ENCODE assay signal across 17 cellular contexts in genomic region chr5:146249801-146250200, GRCh38. TPM values are rescaled to one million over a fixed set of nuclear protein-coding genes. Genes with fewer than 3 reads are reported as not detected.
DNase-seq lines count a peak whose midpoint lies in the region; ATAC-seq and TF ChIP-seq lines count a peak whose summit lies in the region.
"Had no signal": no experiment of that assay in that cellular context is flagged by ENCODE, and none has a peak within 500 bp of the region (broad histone marks: within the 10 kb centered on the region; RNA-seq: fewer than 3 reads in every experiment).

No MANE protein-coding gene starts in this region.

- TF ChIP-seq CTCF in SU-DHL-6 (IDR thresholded peaks at IDR 0.05; ENCODE audit: insufficient read depth, low read length, poor library complexity, severe bottlenecking): no peak
- TF ChIP-seq CTCF in CD14-positive monocyte (IDR thresholded peaks at IDR 0.05): no peak

- H3K4me1 Mint-ChIP-seq in CD14-positive monocyte: no peaks in the 10 kb centered on the region
- H3K4me1 Mint-ChIP-seq in activated CD4-positive, alpha-beta memory T cell treated with anti-CD3 and anti-CD28 coated beads, Interleukin-2, amount 10 ng/mL, durations not matched to agents 7 days and 5 days: peaks cover 20% of the 10 kb centered on the region

- POLR2A ChIA-PET in activated CD4-positive, alpha-beta memory T cell treated with anti-CD3 and anti-CD28 coated beads, Interleukin-2, amount 10 ng/mL, durations not matched to agents 7 days and 5 days (lab: Charles Lee): no interaction called here

- ATAC-seq in GM18502 (IDR thresholded peaks at IDR 0.05; ENCODE audit: poor library complexity, unreplicated experiment) (peak; percentile 76), GM21528 (IDR thresholded peaks at IDR 0.05; ENCODE audit: low FRiP score, unreplicated experiment) (peak; percentile 59), HG03442 (IDR thresholded peaks at IDR 0.05; ENCODE audit: unreplicated experiment) (peak; percentile 68), GM18873 (IDR thresholded peaks at IDR 0.05; ENCODE audit: low FRiP score, unreplicated experiment) (no peak)
- ATAC-seq: naive thymus-derived CD8-positive, alpha-beta T cell; psoas muscle had no signal

- CTCF ChIA-PET in activated CD4-positive, alpha-beta memory T cell treated with anti-CD3 and anti-CD28 coated beads, Interleukin-2, amount 10 ng/mL, durations not matched to agents 7 days and 5 days (lab: Charles Lee): interaction anchor here (0.9 to 1.0 kb wide), 2 partner anchors 9 to 36 kb away, joined by 3 to 4 read pairs; no protein-coding TSS in a partner anchor

- H3K4me3 Mint-ChIP-seq in CD14-positive monocyte: no peak overlapping the region
- H3K4me3 Mint-ChIP-seq in activated CD4-positive, alpha-beta memory T cell treated with anti-CD3 and anti-CD28 coated beads, Interleukin-2, amount 10 ng/mL, durations not matched to agents 7 days and 5 days: no peak overlapping the region
- H3K4me3 Mint-ChIP-seq: naive thymus-derived CD8-positive, alpha-beta T cell had no signal

- no peaks in the 10 kb centered on the region for H3K27me3 ChIP-seq in SU-DHL-6 (ENCODE audit: low read length)
- H3K27me3 ChIP-seq: SJCRH30 had no signal

- H3K36me3 ChIP-seq in SU-DHL-6 (ENCODE audit: low read length): peaks cover 18% of the 10 kb centered on the region; the same call in 1 of the 2 replicates

- intact Hi-C loops in CD14-positive monocyte (cut with micrococcal nuclease): no loop called here

- no peaks in the 10 kb centered on the region for H4K20me1 ChIP-seq in SU-DHL-6 (ENCODE audit: low read depth, low read length)

- peak overlapping the region; percentile 45 for H3K4me2 ChIP-seq in SU-DHL-6 (ENCODE audit: low read depth, low read length, poor library complexity, severe bottlenecking)
- H3K4me2 ChIP-seq: KMS-11 had no signal

- peak overlapping the region in 1 of 7 donors; percentile 5 for H3K27ac Mint-ChIP-seq in CD14-positive monocyte
- no peak overlapping the region for H3K27ac Mint-ChIP-seq in activated CD4-positive, alpha-beta memory T cell treated with anti-CD3 and anti-CD28 coated beads, Interleukin-2, amount 10 ng/mL, durations not matched to agents 7 days and 5 days
- H3K27ac Mint-ChIP-seq: naive thymus-derived CD8-positive, alpha-beta T cell had no signal

- no peak overlapping the region for H3K9ac ChIP-seq in SU-DHL-6 (ENCODE audit: low read length)
- H3K9ac ChIP-seq: KMS-11 had no signal

- H3K36me3 Mint-ChIP-seq in CD14-positive monocyte: peaks cover 62 to 76% of the 10 kb centered on the region in 2 donors
- H3K36me3 Mint-ChIP-seq in activated CD4-positive, alpha-beta memory T cell treated with anti-CD3 and anti-CD28 coated beads, Interleukin-2, amount 10 ng/mL, durations not matched to agents 7 days and 5 days (ENCODE audit: low read depth): peaks cover 48% of the 10 kb centered on the region

- peaks cover 15% of the 10 kb centered on the region for H3F3A ChIP-seq in SU-DHL-6 (ENCODE audit: insufficient read depth)

- no peak overlapping the region for H2AFZ ChIP-seq in SU-DHL-6 (ENCODE audit: low read depth, low read length, severe bottlenecking)

- H3K27ac ChIP-seq in SU-DHL-6 (ENCODE audit: low read depth, low read length) (peak overlapping the region; percentile 41), substantia nigra (ENCODE audit: low read depth, low read length, poor library complexity, severe bottlenecking) (no peak overlapping the region)
- H3K27ac ChIP-seq: KMS-11, left ventricle myocardium inferior, psoas muscle, SJCRH30 had no signal

- no peaks in the 10 kb centered on the region for H3K9me3 Mint-ChIP-seq in CD14-positive monocyte
- no peaks in the 10 kb centered on the region for H3K9me3 Mint-ChIP-seq in activated CD4-positive, alpha-beta memory T cell treated with anti-CD3 and anti-CD28 coated beads, Interleukin-2, amount 10 ng/mL, durations not matched to agents 7 days and 5 days
- H3K9me3 Mint-ChIP-seq: naive thymus-derived CD8-positive, alpha-beta T cell had no signal

- H3K9me3 ChIP-seq in SU-DHL-6 (ENCODE audit: insufficient read depth, low read length): no peaks in the 10 kb centered on the region
- H3K9me3 ChIP-seq: left ventricle myocardium inferior, psoas muscle, SJCRH30 had no signal

- DNase-seq in CD14-positive monocyte (ENCODE audit: low spot score) (no peak), substantia nigra (lab: John Stamatoyannopoulos, UW) (no peak)
- DNase-seq in activated CD4-positive, alpha-beta memory T cell treated with anti-CD3 and anti-CD28 coated beads, Interleukin-2, amount 10 ng/mL, durations not matched to agents 7 days and 5 days: no peak
- DNase-seq: activated CD8-positive, alpha-beta memory T cell treated with anti-CD3 and anti-CD28 coated beads, Interleukin-2, amount 50 U/mL, for 4 hours; activated naive CD4-positive, alpha-beta T cell treated with anti-CD3 and anti-CD28 coated beads, Interleukin-2, amount 50 U/mL, for 16 hours; left ventricle myocardium inferior; naive thymus-derived CD8-positive, alpha-beta T cell; NCI-H2029; NCI-H774; psoas muscle; SJCRH30 had no signal

- no peak overlapping the region for H3K4me3 ChIP-seq in SU-DHL-6 (ENCODE audit: insufficient read depth, low read length, poor library complexity, severe bottlenecking)
- H3K4me3 ChIP-seq: left ventricle myocardium inferior, psoas muscle, SJCRH30 had no signal

- H3K27me3 Mint-ChIP-seq in CD14-positive monocyte (ENCODE audit: low read depth in 3 of 3): no peaks in the 10 kb centered on the region
- H3K27me3 Mint-ChIP-seq in activated CD4-positive, alpha-beta memory T cell treated with anti-CD3 and anti-CD28 coated beads, Interleukin-2, amount 10 ng/mL, durations not matched to agents 7 days and 5 days: no peaks in the 10 kb centered on the region
- H3K27me3 Mint-ChIP-seq: naive thymus-derived CD8-positive, alpha-beta T cell had no signal

- H3K9me2 ChIP-seq in SU-DHL-6 (replicated peaks; ENCODE audit: insufficient read depth, low read length): no peaks in the 10 kb centered on the region

- peaks cover 19% of the 10 kb centered on the region for H3K79me2 ChIP-seq in SU-DHL-6 (ENCODE audit: insufficient read depth, low read length)

RNA-seq across cellular contexts. Expression of gene RBM27, which starts 46.4 kb away (rescaled TPM):
- 1 to 10 TPM; 2.5 to 3.9 TPM for polyA plus RNA-seq in CD14-positive monocyte
- total RNA-seq in activated CD4-positive, alpha-beta memory T cell treated with anti-CD3 and anti-CD28 coated beads, Interleukin-2, amount 10 ng/mL, durations not matched to agents 7 days and 5 days: 10 to 100 TPM; 18.8 to 23.3 TPM
